In the genomic region with DNA sequence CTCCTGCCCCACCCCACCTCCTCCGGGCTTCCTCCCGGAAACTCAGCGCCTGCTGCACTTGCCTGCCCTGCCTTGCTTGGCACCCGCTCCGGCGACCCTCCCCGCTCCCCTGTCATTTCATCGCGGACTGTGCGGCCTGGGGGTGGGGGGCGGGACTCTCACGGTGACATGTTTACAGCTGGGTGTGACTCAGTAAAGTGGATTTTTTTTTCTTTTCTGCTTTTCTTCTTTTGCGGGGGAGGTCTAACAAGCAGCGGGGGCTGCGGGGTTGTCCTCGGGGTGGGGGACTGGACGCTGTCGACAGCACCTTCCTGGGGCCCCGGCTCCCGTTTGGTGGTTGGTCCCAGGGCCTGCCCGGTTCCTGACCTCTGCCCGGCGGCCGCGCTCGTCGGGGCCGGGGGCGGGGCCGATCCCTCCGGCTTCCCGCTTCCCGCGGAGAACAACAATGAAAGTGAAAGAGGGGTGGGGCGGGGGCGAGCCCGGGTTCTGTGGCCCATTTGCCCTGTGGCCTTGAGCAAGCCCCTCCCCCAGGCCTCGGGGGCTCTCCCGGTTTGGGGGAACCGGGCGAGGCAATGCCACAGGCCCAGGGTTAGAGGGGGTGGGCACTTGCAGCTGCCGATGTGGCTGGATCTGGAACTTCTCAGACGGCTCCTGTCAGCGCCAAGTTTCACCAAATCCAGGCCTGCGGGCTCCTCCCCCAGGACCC, we compare ENCODE assay signal across 8 cellular contexts. TPM values are rescaled to one million over a fixed set of nuclear protein-coding genes. Genes with fewer than 3 reads are reported as not detected.
DNase-seq lines count a peak whose midpoint lies in the region; ATAC-seq and TF ChIP-seq lines count a peak whose summit lies in the region.

No MANE protein-coding gene starts in this region.

- WGBS in urinary bladder, result 1% methylated on average over 45 of the region's 45 CpGs

- no peaks in the 10 kb centered on the region for H3K36me3 ChIP-seq in urinary bladder (ENCODE audit: insufficient read depth)

- H3K4me1 ChIP-seq in urinary bladder (ENCODE audit: insufficient read depth), result no peaks in the 10 kb centered on the region

- peak overlapping the region; percentile 49 to 51 for H3K4me3 ChIP-seq in foreskin fibroblast (ENCODE audit: low read depth in 1 of 2, low read length in 2 of 2)
- peak overlapping the region; percentile 70 for H3K4me3 ChIP-seq in urinary bladder (ENCODE audit: low read depth, low read length)

- peak overlapping the region; percentile 51 for H3K27ac ChIP-seq in urinary bladder (ENCODE audit: low read depth)

- TF ChIP-seq CTCF in foreskin fibroblast (IDR thresholded peaks at IDR 0.05; ENCODE audit: low read depth, low read length), result no peak
- no peak for TF ChIP-seq CTCF in omental fat pad (IDR thresholded peaks at IDR 0.05)

- DNase-seq in NCI-H2227 (lab: John Stamatoyannopoulos, UW; ENCODE audit: unreplicated experiment) (peak; percentile 61), NCI-H2227 treated with DMSO at 0.1 percent for 48 hours (lab: John Stamatoyannopoulos, UW) (no peak), NCI-H774 (lab: John Stamatoyannopoulos, UW) (peak; percentile 48), activated T-helper 1 cell treated with Interleukin-2 at 50 U/mL for 16 hours (ENCODE audit: low read depth) (peak; percentile 37), foreskin fibroblast (peak in 1 of 2 donors; percentile 46), omental fat pad (ENCODE audit: low spot score) (peak; percentile 48)

- ATAC-seq in omental fat pad (ENCODE audit: low FRiP score) (peak; percentile 15), HG03571 (IDR thresholded peaks at IDR 0.05; ENCODE audit: unreplicated experiment) (no peak)

RNA-seq across cellular contexts. Expression of gene MDK, which starts 1.0 kb away (rescaled TPM):
- 10 to 100 TPM; 11.7 to 18.1 (median 15.2) TPM for total RNA-seq in omental fat pad
- 68.8 TPM for total RNA-seq in urinary bladder
- 58.3 TPM for polyA plus RNA-seq in urinary bladder

RNA-seq across cellular contexts. Expression of gene CHRM4, which starts 11.1 kb away (rescaled TPM):
- under 1 TPM in 2 of 4 donors, not detected in 2; 0.63 to 0.74 TPM for total RNA-seq in omental fat pad
- total RNA-seq in urinary bladder, result 0.21 TPM
- 0.56 TPM for polyA plus RNA-seq in urinary bladder

RNA-seq across cellular contexts. Expression of gene DGKZ, which starts 33.2 kb away (rescaled TPM):
- 10 to 100 TPM; 29.2 to 79.4 (median 63.3) TPM for total RNA-seq in omental fat pad
- 18.5 TPM for total RNA-seq in urinary bladder
- polyA plus RNA-seq in urinary bladder, result 47.8 TPM
